25 cellular contexts compared by ENCODE assay signal in genomic region chr14:104597576-104597975, GRCh38. TPM values are rescaled to one million over a fixed set of nuclear protein-coding genes. Genes with fewer than 3 reads are reported as not detected.
DNase-seq lines count a peak whose midpoint lies in the region; ATAC-seq and TF ChIP-seq lines count a peak whose summit lies in the region.
"Had no signal": no experiment of that assay in that cellular context is flagged by ENCODE, and none has a peak within 500 bp of the region (broad histone marks: within the 10 kb centered on the region; RNA-seq: fewer than 3 reads in every experiment).

No MANE protein-coding gene starts in this region.

- H3K27ac ChIP-seq in upper lobe of right lung = no peak overlapping the region
- H3K27ac ChIP-seq: 22Rv1, GM23248, PC-9, SK-N-MC had no signal

- intact Hi-C loops in upper lobe of right lung (cut with DNase I) = no loop called here

- H3K27me3 ChIP-seq in H7 (ENCODE audit: control insufficient read depth, insufficient read depth, low read length) (no peaks in the 10 kb centered on the region), endocrine pancreas (ENCODE audit: control insufficient read depth, insufficient read depth, low read length) (no peaks in the 10 kb centered on the region), upper lobe of right lung (peaks cover 37% of the 10 kb centered on the region)
- H3K27me3 ChIP-seq: BE2C had no signal

- H3K9ac ChIP-seq in endocrine pancreas (ENCODE audit: control insufficient read depth, insufficient read depth, low read length) = peak overlapping the region; percentile 23
- H3K9ac ChIP-seq: GM23248 had no signal

- H3K4me1 ChIP-seq in endocrine pancreas (ENCODE audit: control insufficient read depth, insufficient read depth, low read length) (no peaks in the 10 kb centered on the region), upper lobe of right lung (no peaks in the 10 kb centered on the region)
- H3K4me1 ChIP-seq: HAP-1 had no signal

- peak; percentile 6 for DNase-seq in activated CD8-positive, alpha-beta memory T cell treated with anti-CD3 and anti-CD28 coated beads, Interleukin-2, amount 50 U/mL, for 4 hours
- no peak for DNase-seq in activated CD8-positive, alpha-beta memory T cell treated with anti-CD3 and anti-CD28 coated beads for 24 hours
- DNase-seq in H7 (peak; percentile 51), upper lobe of right lung (peak; percentile 53), NCI-H524 (lab: John Stamatoyannopoulos, UW) (no peak)
- DNase-seq: ACHN, DMS153, DND-41, GM23248, HFFc6, KBM-7, MV-4-11, NCI-H2029, NCI-H526 treated with DMSO at 0.1 percent for 48 hours, PC-9, SIG-M5 had no signal

- no peak for TF ChIP-seq CTCF in upper lobe of right lung (IDR thresholded peaks at IDR 0.05)

- H3K9me3 ChIP-seq in endocrine pancreas (ENCODE audit: control insufficient read depth, low read length) (no peaks in the 10 kb centered on the region), upper lobe of right lung (no peaks in the 10 kb centered on the region)
- H3K9me3 ChIP-seq: BE2C, HAP-1 had no signal

- H3K36me3 ChIP-seq in H7 (replicated peaks; ENCODE audit: control insufficient read depth, insufficient read depth, low read length) = no peaks in the 10 kb centered on the region
- H3K36me3 ChIP-seq in endocrine pancreas (ENCODE audit: control insufficient read depth, insufficient read depth, low read length) = no peaks in the 10 kb centered on the region
- no peaks in the 10 kb centered on the region for H3K36me3 ChIP-seq in upper lobe of right lung
- H3K36me3 ChIP-seq: BE2C, HAP-1 had no signal

- H3K4me3 ChIP-seq in H7 (ENCODE audit: insufficient read depth, low read depth, low read length) (no peak overlapping the region), endocrine pancreas (ENCODE audit: control insufficient read depth, insufficient read depth, low read length) (no peak overlapping the region), upper lobe of right lung (no peak overlapping the region)
- H3K4me3 ChIP-seq: GM23248, HAP-1, PC-9, SK-N-MC had no signal

- ATAC-seq in upper lobe of right lung (no peak), HG03025 (IDR thresholded peaks at IDR 0.05; ENCODE audit: low FRiP score, unreplicated experiment) (no peak)

RNA-seq across cellular contexts. Expression of gene TMEM179, which starts 7.0 kb away (rescaled TPM):
- 1.9 and 3.2 TPM in 2 replicates for total RNA-seq in H7 (2014; rRNA removed; shearing (Covaris generic))
- total RNA-seq in upper lobe of right lung = not detected
- total RNA-seq: GM23248, HFFc6, LHCN-M2, MCF 10A, PC-9, RPMI7951 had no signal

RNA-seq across cellular contexts. Expression of gene C14orf180, which starts 18.0 kb away (rescaled TPM):
- total RNA-seq in H7 (2014; rRNA removed; shearing (Covaris generic)) = not detected in 2 replicates
- total RNA-seq in upper lobe of right lung = 0.14 TPM
- total RNA-seq: GM23248, HFFc6, LHCN-M2, MCF 10A, PC-9, RPMI7951 had no signal

Comparison
In these comparisons a context has a peak if more than half of its experiments do, and no peak if none do; other contexts are left out.
1. DNase-seq: peak in activated CD8-positive, alpha-beta memory T cell treated with anti-CD3 and anti-CD28 coated beads, Interleukin-2, amount 50 U/mL, for 4 hours (single experiment), H7 (single experiment) and upper lobe of right lung (single experiment); none in activated CD8-positive, alpha-beta memory T cell treated with anti-CD3 and anti-CD28 coated beads for 24 hours (single experiment) and NCI-H524 (0 of 2).